Comparison of ENCODE assay signal across 1 cellular context in genomic region chr17:56976941-56977570, GRCh38.
TF ChIP-seq lines count a peak whose summit lies in the region.

No MANE protein-coding gene starts in this region.

TF ChIP-seq in HEK293, 187 proteins besides CTCF, POLR2A, EP300 and RAD21 (continued from another document):
- no peak for TF ChIP-seq ZNF280D (tag by site-specific recombination; IDR thresholded peaks at IDR 0.05)
